ENCODE assay signal across 5 cellular contexts in genomic region chr2:216448829-216449228, GRCh38.
"Had no signal": no experiment of that assay in that cellular context is flagged by ENCODE, and none has a peak within 500 bp of the region (broad histone marks: within the 10 kb centered on the region; RNA-seq: fewer than 3 reads in every experiment).

No MANE protein-coding gene starts in this region.

- DNase-seq: IMR-90, KBM-7, KG1 had no signal

- FAIRE-seq: HTR-8/SVneo had no signal

- H3K27ac ChIP-seq: HL-60 had no signal
